In genomic region chr14:64807588-64807987, GRCh38 we compare ENCODE assay signal across 1 cellular context.
TF ChIP-seq lines count a peak whose summit lies in the region.

No MANE protein-coding gene starts in this region.

TF ChIP-seq in IMR-90, 13 proteins besides CTCF, POLR2A, EP300 and RAD21:
- TF ChIP-seq, protein P1, sequence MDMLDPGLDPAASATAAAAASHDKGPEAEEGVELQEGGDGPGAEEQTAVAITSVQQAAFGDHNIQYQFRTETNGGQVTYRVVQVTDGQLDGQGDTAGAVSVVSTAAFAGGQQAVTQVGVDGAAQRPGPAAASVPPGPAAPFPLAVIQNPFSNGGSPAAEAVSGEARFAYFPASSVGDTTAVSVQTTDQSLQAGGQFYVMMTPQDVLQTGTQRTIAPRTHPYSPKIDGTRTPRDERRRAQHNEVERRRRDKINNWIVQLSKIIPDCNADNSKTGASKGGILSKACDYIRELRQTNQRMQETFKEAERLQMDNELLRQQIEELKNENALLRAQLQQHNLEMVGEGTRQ (IDR thresholded peaks at IDR 0.05; ENCODE audit: low read depth, low read length), result no peak
- no peak for TF ChIP-seq RFX5 (IDR thresholded peaks at IDR 0.05; ENCODE audit: low read depth, low read length)
- TF ChIP-seq ELK1 (IDR thresholded peaks at IDR 0.05; ENCODE audit: borderline replicate concordance, low read depth, low read length), result no peak
- TF ChIP-seq CEBPB (IDR thresholded peaks at IDR 0.05; ENCODE audit: low read depth, low read length), result no peak
- no peak for TF ChIP-seq BHLHE40 (IDR thresholded peaks at IDR 0.05; ENCODE audit: low read depth, low read length)
- no peak for TF ChIP-seq RCOR1 (IDR thresholded peaks at IDR 0.05; ENCODE audit: insufficient replicate concordance, low read length)
- TF ChIP-seq FOS (IDR thresholded peaks at IDR 0.05; ENCODE audit: low read depth, low read length), result no peak
- no peak for TF ChIP-seq NFE2L2 (IDR thresholded peaks at IDR 0.05; ENCODE audit: low read depth, low read length)
